Comparison of ENCODE assay signal across 13 cellular contexts in genomic region chr11:27200779-27201453, GRCh38.
A peak's percentile ranks its signal among the peaks of the same experiment; 100 is the strongest.
DNase-seq lines count a peak whose midpoint lies in the region; ATAC-seq, FAIRE-seq and TF ChIP-seq lines count a peak whose summit lies in the region.
"Had no signal": no experiment of that assay in that cellular context is flagged by ENCODE, and none has a peak within 500 bp of the region (broad histone marks: within the 10 kb centered on the region; RNA-seq: fewer than 3 reads in every experiment).

No MANE protein-coding gene starts in this region.

- H3K27ac ChIP-seq in left ventricle myocardium inferior (replicated peaks) (peak overlapping the region; percentile 68), pancreas (peak overlapping the region; percentile 2 to 83 (median 66)), aorta (ENCODE audit: low read depth in 1 of 2, low read length in 2 of 2) (no peak overlapping the region)
- H3K27ac ChIP-seq: breast epithelium had no signal

- peak overlapping the region in 3 of 5 experiments; percentile 85 to 98 (median 87) for H3K27ac Mint-ChIP-seq in brain

- WGBS in pancreas, 2 donors = 92 to 93% methylated on average over 1 of the region's 1 CpG
- 97 to 98% methylated on average over 1 of the region's 1 CpG for WGBS in aorta, 2 donors

- peak overlapping the region in 1 of 5 experiments; percentile 36 for H3K4me3 Mint-ChIP-seq in brain

- H3K4me1 ChIP-seq in left ventricle myocardium inferior = peaks cover 22% of the 10 kb centered on the region
- peaks cover 9 to 20% (median 16%) of the 10 kb centered on the region in 3 donors for H3K4me1 ChIP-seq in pancreas
- peaks cover 2 to 3% of the 10 kb centered on the region in 2 donors for H3K4me1 ChIP-seq in aorta (ENCODE audit: control insufficient read depth in 1 of 2, insufficient read depth in 2 of 2, low read length in 2 of 2)

- no peaks in the 10 kb centered on the region for H3K36me3 ChIP-seq in left ventricle myocardium inferior
- H3K36me3 ChIP-seq in pancreas = no peaks in the 10 kb centered on the region
- no peaks in the 10 kb centered on the region for H3K36me3 ChIP-seq in aorta (ENCODE audit: control insufficient read depth in 1 of 2, insufficient read depth in 2 of 2, low read length in 1 of 2)
- H3K36me3 ChIP-seq: breast epithelium, heart left ventricle had no signal

- intact Hi-C loops in left ventricle myocardium inferior (cut with micrococcal nuclease) = no loop called here
- intact Hi-C loops in left cardiac atrium (cut with DNase I) = no loop called here
- intact Hi-C loops in pancreas (cut with DNase I) = loop anchor here in 1 of 3 donors (10.0 kb wide), 1 partner anchor 94 kb away; no protein-coding TSS in a partner anchor
- intact Hi-C loops in aorta (cut with DNase I) = no loop called here

- peaks cover 45% of the 10 kb centered on the region for H3K4me1 Mint-ChIP-seq in brain

- no peaks in the 10 kb centered on the region for H3K36me3 Mint-ChIP-seq in brain

- H3K9me3 ChIP-seq in left ventricle myocardium inferior (replicated peaks) (no peaks in the 10 kb centered on the region), pancreas (no peaks in the 10 kb centered on the region), aorta (ENCODE audit: control insufficient read depth, low read length) (no peaks in the 10 kb centered on the region)
- H3K9me3 ChIP-seq: breast epithelium, heart left ventricle had no signal

- ATAC-seq in left cardiac atrium (no peak), pancreas (no peak), aorta (ENCODE audit: low FRiP score) (peak; percentile 31)

- H3K4me3 ChIP-seq in left ventricle myocardium inferior (no peak overlapping the region), pancreas (no peak overlapping the region), aorta (ENCODE audit: low read length in 2 of 2) (no peak overlapping the region)
- H3K4me3 ChIP-seq: breast epithelium, heart left ventricle had no signal

- H3K27me3 Mint-ChIP-seq in brain = peaks cover 10% of the 10 kb centered on the region

- H3K27me3 ChIP-seq in left ventricle myocardium inferior (ENCODE audit: low read depth) (no peaks in the 10 kb centered on the region), pancreas (no peaks in the 10 kb centered on the region), aorta (ENCODE audit: control insufficient read depth in 1 of 2, insufficient read depth in 2 of 2, low read length in 1 of 2) (peaks cover 0 to 1% of the 10 kb centered on the region in 2 donors)
- H3K27me3 ChIP-seq: breast epithelium, heart left ventricle had no signal

- TF ChIP-seq CTCF in left ventricle myocardium inferior (IDR thresholded peaks at IDR 0.05; ENCODE audit: borderline replicate concordance) (no peak), brain (conservative IDR thresholded peaks at IDR 0.05) (no peak), pancreas (IDR thresholded peaks at IDR 0.05) (no peak)

- no peak for DNase-seq in left ventricle myocardium inferior
- DNase-seq in left cardiac atrium = no peak
- no peak for DNase-seq in pancreas
- no peak for DNase-seq in aorta
- no peak for DNase-seq in GM19238 (ENCODE audit: insufficient read length, low spot score)
- DNase-seq in activated T-cell treated with anti-CD3 and anti-CD28 coated beads, Interleukin-2, amount 50 U/mL, for 48 hours = no peak
- DNase-seq in NK-92 (lab: John Stamatoyannopoulos, UW; ENCODE audit: unreplicated experiment) = no peak
- DNase-seq: activated CD8-positive, alpha-beta memory T cell treated with anti-CD3 and anti-CD28 coated beads for 24 hours; activated effector memory CD4-positive, alpha-beta T cell treated with anti-CD3 and anti-CD28 coated beads, Interleukin-2, amount 50 U/mL, for 16 hours had no signal

- FAIRE-seq in pancreas (lab: Jason Lieb, UNC) = no peak
- FAIRE-seq: endothelial cell of umbilical vein had no signal

- H3K9me3 Mint-ChIP-seq in brain = no peaks in the 10 kb centered on the region

Comparison
In these comparisons a context has a peak if more than half of its experiments do, and no peak if none do; other contexts are left out.
1. H3K27ac ChIP-seq: peak in left ventricle myocardium inferior (single experiment) and pancreas (4 of 4); none in aorta (0 of 2).